Comparison of ENCODE assay signal across 25 cellular contexts in the genomic region with DNA sequence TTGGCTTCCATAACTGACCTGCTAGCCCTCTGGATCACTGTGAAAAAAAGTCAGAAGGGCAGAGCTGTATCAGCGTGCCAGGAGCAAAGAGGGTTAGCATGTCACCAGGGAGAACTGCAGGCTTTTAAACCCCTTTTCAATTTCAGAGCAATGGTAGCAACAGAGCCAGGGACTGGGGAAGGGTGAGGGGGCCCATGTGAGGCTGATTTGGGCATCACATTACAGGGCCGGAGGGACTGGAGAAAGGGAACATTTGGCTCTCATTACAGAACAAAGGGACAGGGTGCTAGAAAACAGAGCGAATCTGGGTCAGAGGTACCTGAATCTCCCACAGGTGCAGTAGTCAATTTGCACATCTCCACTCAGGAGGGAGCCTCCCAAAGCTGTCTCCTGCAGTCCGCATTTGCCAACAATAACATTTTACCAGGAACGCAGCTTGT.
A peak's percentile ranks its signal among the peaks of the same experiment; 100 is the strongest.
DNase-seq lines count a peak whose midpoint lies in the region; ATAC-seq and TF ChIP-seq lines count a peak whose summit lies in the region.
"Had no signal": no experiment of that assay in that cellular context is flagged by ENCODE, and none has a peak within 500 bp of the region (broad histone marks: within the 10 kb centered on the region; RNA-seq: fewer than 3 reads in every experiment).

No MANE protein-coding gene starts in this region.

- H3K9ac ChIP-seq in mesendoderm (ENCODE audit: low read length) = no peak overlapping the region

- no peak overlapping the region for H3K23ac ChIP-seq in mesendoderm (ENCODE audit: low read length)

- H2AK5ac ChIP-seq in mesendoderm (ENCODE audit: low read length) = no peak overlapping the region

- H3K4me1 ChIP-seq in heart left ventricle = peaks cover 0 to 16% (median 0%) of the 10 kb centered on the region in 12 donors
- H3K4me1 ChIP-seq in mesendoderm (ENCODE audit: control insufficient read depth, low read depth, low read length) = no peaks in the 10 kb centered on the region
- H3K4me1 ChIP-seq: vagina had no signal

- no peak for TF ChIP-seq POLR2A in heart left ventricle (IDR thresholded peaks at IDR 0.05)

- no peak overlapping the region for H4K8ac ChIP-seq in mesendoderm (ENCODE audit: low read depth, low read length)

- peak overlapping the region in 8 of 12 donors; percentile 26 to 66 (median 52) for H3K27ac ChIP-seq in heart left ventricle
- H3K27ac ChIP-seq in mesendoderm (ENCODE audit: low read depth, low read length) = no peak overlapping the region
- H3K27ac ChIP-seq: SK-N-MC, vagina had no signal

- H3K36me3 ChIP-seq in H7 (replicated peaks; ENCODE audit: control insufficient read depth, insufficient read depth, low read length) (no peaks in the 10 kb centered on the region), heart left ventricle (no peaks in the 10 kb centered on the region), mesendoderm (ENCODE audit: control insufficient read depth, insufficient read depth, low read length) (no peaks in the 10 kb centered on the region)
- H3K36me3 ChIP-seq: vagina had no signal

- H2BK5ac ChIP-seq in mesendoderm (ENCODE audit: low read length) = no peak overlapping the region

- H3K4me3 ChIP-seq in H7 (ENCODE audit: insufficient read depth, low read depth, low read length) (no peak overlapping the region), heart left ventricle (no peak overlapping the region), mesendoderm (ENCODE audit: low read length) (no peak overlapping the region)
- H3K4me3 ChIP-seq: SK-N-MC, vagina had no signal

- H3K56ac ChIP-seq in mesendoderm (ENCODE audit: low read length) = no peak overlapping the region

- intact Hi-C loops in heart left ventricle (cut with DNase I) = loop anchor here in 1 of 10 donors (5.0 to 10.0 kb wide), 2 partner anchors 93 to 189 kb away; partner anchors contain the start of gene EYA4

- no peaks in the 10 kb centered on the region for H3K79me2 ChIP-seq in mesendoderm (ENCODE audit: control insufficient read depth, insufficient read depth, low read length)

- no peak overlapping the region for H4K5ac ChIP-seq in mesendoderm (ENCODE audit: low read length)

- DNase-seq in H7 = peak; percentile 28
- peak; percentile 86 for DNase-seq in NCI-H2107 treated with DMSO at 0.1 percent for 48 hours (lab: John Stamatoyannopoulos, UW; ENCODE audit: unreplicated experiment)
- no peak for DNase-seq in heart left ventricle
- peak; percentile 3 for DNase-seq in mesendoderm
- DNase-seq in NCI-H2029 treated with DMSO at 0.1 percent for 48 hours (lab: John Stamatoyannopoulos, UW) = no peak
- DNase-seq in activated naive CD4-positive, alpha-beta T cell treated with anti-CD3 and anti-CD28 coated beads, Interleukin-2, amount 50 U/mL, for 16 hours = no peak
- DNase-seq in HuH-7.5 (ENCODE audit: low spot score) = no peak
- DNase-seq: ACHN; activated CD4-positive, alpha-beta memory T cell treated with anti-CD3 and anti-CD28 coated beads for 36 hours; activated CD4-positive, CD25-positive, alpha-beta regulatory T cell; amniotic stem cell; C1 segment of cervical spinal cord; Calu3; hippocampal formation; Karpas-422; kidney glomerular epithelial cell; naive thymus-derived CD8-positive, alpha-beta T cell; NCI-H1048; NCI-H345; NCI-H82 had no signal

- H3K9me3 ChIP-seq in heart left ventricle = no peaks in the 10 kb centered on the region
- H3K9me3 ChIP-seq: vagina had no signal

- H3K4me2 ChIP-seq in mesendoderm (ENCODE audit: low read length) = no peak overlapping the region

- no peak overlapping the region for H2BK120ac ChIP-seq in mesendoderm (ENCODE audit: low read depth, low read length)

- 43 to 60% (median 52%) methylated on average over 5 of the region's 5 CpGs for WGBS in heart left ventricle, 4 donors
- WGBS in mesendoderm (ENCODE audit: extremely low coverage, insufficient coverage, low lambda C conversion rate) = no CpG with 5 or more reads among the region's 5 CpGs

- peak; percentile 48 to 59 (median 54) for ATAC-seq in heart left ventricle
- ATAC-seq in HG03432 (IDR thresholded peaks at IDR 0.05; ENCODE audit: unreplicated experiment) = no peak
- ATAC-seq: naive thymus-derived CD8-positive, alpha-beta T cell; Panc1; stimulated activated effector memory CD8-positive, alpha-beta T cell treated with anti-CD3 and anti-CD28 coated beads, Interleukin-12 subunit alpha, Interleukin-12 subunit beta, amount 100 ng/mL, for 72 hours had no signal

- H3K18ac ChIP-seq in mesendoderm (ENCODE audit: low read length) = no peak overlapping the region

- no peak overlapping the region for H2BK15ac ChIP-seq in mesendoderm (replicated peaks; ENCODE audit: low read depth)

- no peaks in the 10 kb centered on the region for H3K27me3 ChIP-seq in H7 (ENCODE audit: control insufficient read depth, insufficient read depth, low read length)
- no peaks in the 10 kb centered on the region for H3K27me3 ChIP-seq in heart left ventricle
- no peaks in the 10 kb centered on the region for H3K27me3 ChIP-seq in mesendoderm (ENCODE audit: insufficient read depth, low read length, poor library complexity)
- H3K27me3 ChIP-seq: vagina had no signal

- no peak overlapping the region for H3K4ac ChIP-seq in mesendoderm (ENCODE audit: low read depth, low read length)

- no peaks in the 10 kb centered on the region for H3K79me1 ChIP-seq in mesendoderm (ENCODE audit: low read length)

- TF ChIP-seq CTCF in heart left ventricle (IDR thresholded peaks at IDR 0.05) = no peak

Comparison
In these comparisons a context has a peak if more than half of its experiments do, and no peak if none do; other contexts are left out.
1. DNase-seq: peak in H7 (single experiment), NCI-H2107 treated with DMSO at 0.1 percent for 48 hours (single experiment) and mesendoderm (single experiment); none in heart left ventricle (0 of 5), NCI-H2029 treated with DMSO at 0.1 percent for 48 hours (single experiment), activated naive CD4-positive, alpha-beta T cell treated with anti-CD3 and anti-CD28 coated beads, Interleukin-2, amount 50 U/mL, for 16 hours (single experiment) and HuH-7.5 (single experiment).